8 cellular contexts compared by ENCODE assay signal in the genomic region with DNA sequence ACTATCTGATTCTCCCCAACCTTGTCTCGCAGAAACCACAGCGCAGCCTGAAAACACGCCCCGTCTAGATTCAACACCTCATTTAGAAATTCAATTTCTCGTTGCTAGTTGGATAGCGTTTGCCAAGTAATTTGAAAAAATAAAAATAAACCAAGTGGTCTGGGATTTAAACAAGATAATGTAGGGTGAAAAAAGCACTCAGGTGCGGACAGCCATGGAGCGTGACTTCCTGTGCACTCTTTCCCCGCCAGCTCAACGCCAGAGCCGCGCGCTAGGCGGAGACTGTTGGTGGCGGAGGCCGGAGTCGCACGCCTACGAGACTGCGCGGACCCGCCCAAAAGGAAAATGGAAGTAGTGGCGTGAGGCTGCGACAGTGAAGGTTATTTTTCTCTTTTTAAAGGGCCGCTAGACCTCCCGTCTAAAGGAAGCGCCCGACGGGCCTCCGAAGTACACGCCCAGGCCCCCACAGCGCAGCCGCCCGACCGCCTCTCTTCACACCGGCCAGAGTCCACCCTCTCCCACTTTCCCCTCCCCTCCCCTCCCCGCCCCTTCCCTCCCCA. TPM values are rescaled to one million over a fixed set of nuclear protein-coding genes. Genes with fewer than 3 reads are reported as not detected.
DNase-seq lines count a peak whose midpoint lies in the region; ATAC-seq and TF ChIP-seq lines count a peak whose summit lies in the region.

No MANE protein-coding gene starts in this region.

- no TSS peak for BruUV-seq in IMR-90 (replicated peaks; lab: Mats Ljungman, UMichigan)

- CTCF ChIA-PET in IMR-90 (lab: Yijun Ruan, JAX) = no interaction called here

- H2AK9ac ChIP-seq in IMR-90 (replicated peaks; ENCODE audit: low read depth, low read length, poor library complexity) = peak overlapping the region; percentile 0

- peak overlapping the region; percentile 57 for H3K23ac ChIP-seq in IMR-90 (ENCODE audit: low read depth, low read length)

- peak overlapping the region; percentile 30 for H3K18ac ChIP-seq in IMR-90 (ENCODE audit: low read depth, low read length)

- peak; percentile 94 for DNase-seq in DMS153 treated with DMSO at 0.1 percent for 48 hours (lab: John Stamatoyannopoulos, UW; ENCODE audit: unreplicated experiment)
- DNase-seq in IMR-90 = no peak
- no peak for DNase-seq in RWPE2 (ENCODE audit: low spot score)
- DNase-seq in activated naive CD4-positive, alpha-beta T cell treated with anti-CD3 and anti-CD28 coated beads, Interleukin-2, amount 50 U/mL, for 16 hours = peak; percentile 91
- no peak for DNase-seq in left ventricle myocardium superior
- no peak for DNase-seq in SK-N-DZ (ENCODE audit: low spot score)

- peak overlapping the region; percentile 89 for H3K56ac ChIP-seq in IMR-90 (ENCODE audit: extremely low read depth, insufficient read depth, low read length)

- H3K79me1 ChIP-seq in IMR-90 (ENCODE audit: low read depth in 1 of 2, low read length in 2 of 2) = peaks cover 5 to 14% of the 10 kb centered on the region in 2 experiments; a peak in 2 of 4 replicates

- H3K27me3 ChIP-seq in IMR-90 (ENCODE audit: control insufficient read depth, insufficient read depth, low read length) (no peaks in the 10 kb centered on the region), RWPE2 (ENCODE audit: insufficient read depth, poor library complexity, severe bottlenecking) (no peaks in the 10 kb centered on the region), skeletal muscle satellite cell (ENCODE audit: control insufficient read depth, insufficient read depth, low read length) (no peaks in the 10 kb centered on the region)

- H3K4me3 ChIP-seq in IMR-90 (ENCODE audit: insufficient read depth, low read depth, low read length) (peak overlapping the region; percentile 89), RWPE2 (ENCODE audit: severe bottlenecking) (peak overlapping the region; percentile 80), skeletal muscle satellite cell (ENCODE audit: low read length) (peak overlapping the region; percentile 85)

- peak overlapping the region; percentile 66 to 78; a peak in 3 of 4 replicates for H4K8ac ChIP-seq in IMR-90 (ENCODE audit: low read depth in 2 of 2, low read length in 2 of 2)

- peak; percentile 47 for TF ChIP-seq POLR2A in IMR-90 (IDR thresholded peaks at IDR 0.05; ENCODE audit: low read depth, low read length)

- H3K4me2 ChIP-seq in IMR-90 (ENCODE audit: low read depth, low read length) = peak overlapping the region; percentile 75
- peak overlapping the region; percentile 84 for H3K4me2 ChIP-seq in skeletal muscle satellite cell (ENCODE audit: low read length)

- H3K36me3 ChIP-seq in IMR-90 (ENCODE audit: control insufficient read depth, insufficient read depth, low read length) = no peaks in the 10 kb centered on the region
- peaks cover 28% of the 10 kb centered on the region for H3K36me3 ChIP-seq in RWPE2 (ENCODE audit: low read depth)
- H3K36me3 ChIP-seq in skeletal muscle satellite cell (ENCODE audit: insufficient read depth, low read length) = no peaks in the 10 kb centered on the region

- H3K9ac ChIP-seq in IMR-90 (ENCODE audit: low read depth, low read length) = peak overlapping the region; percentile 70
- peak overlapping the region; percentile 98 for H3K9ac ChIP-seq in skeletal muscle satellite cell (ENCODE audit: low read depth, low read length)

- H4K20me1 ChIP-seq in IMR-90 (ENCODE audit: insufficient read depth, low read length) = peaks cover 29% of the 10 kb centered on the region

- peak overlapping the region; percentile 78 for H3K27ac ChIP-seq in IMR-90 (ENCODE audit: insufficient read depth, low read length)
- H3K27ac ChIP-seq in RWPE2 (ENCODE audit: poor library complexity, severe bottlenecking) = peak overlapping the region; percentile 91

- peaks cover 2% of the 10 kb centered on the region; the same call in 1 of the 2 replicates for H3K4me1 ChIP-seq in IMR-90 (ENCODE audit: control insufficient read depth, insufficient read depth, low read length)
- H3K4me1 ChIP-seq in RWPE2 (ENCODE audit: insufficient read depth, poor library complexity, severe bottlenecking) = peaks cover 16% of the 10 kb centered on the region
- H3K4me1 ChIP-seq in skeletal muscle satellite cell (ENCODE audit: control insufficient read depth, insufficient read depth, low read length) = peaks cover 10% of the 10 kb centered on the region

- peak; percentile 14 for TF ChIP-seq RAD21 in IMR-90 (IDR thresholded peaks at IDR 0.05; ENCODE audit: low read length)

- H2BK20ac ChIP-seq in IMR-90 (ENCODE audit: low read depth, low read length) = no peak overlapping the region

- H3K14ac ChIP-seq in IMR-90 (replicated peaks; ENCODE audit: low read depth, low read length) = peak overlapping the region; percentile 82

- H4K5ac ChIP-seq in IMR-90 (ENCODE audit: low read depth, low read length) = peak overlapping the region; percentile 48

- WGBS in IMR-90 (ENCODE audit: extremely low coverage in 2 of 2, insufficient read length in 1 of 2), 2 experiments = 2% methylated on average over 7 of the region's 37 CpGs; no CpG with 5 or more reads in 1 of the 2 experiments

- TF ChIP-seq CTCF in IMR-90 (conservative IDR thresholded peaks at IDR 0.05; ENCODE audit: low read depth, low read length) (peak; percentile 27; the same call in 1 of the 2 replicates), RWPE2 (IDR thresholded peaks at IDR 0.05; ENCODE audit: poor library complexity, severe bottlenecking) (peak; percentile 17)

- in situ Hi-C loops in IMR-90 (cut with MboI; ENCODE audit: low sequenced_read_pairs) = loop anchor here (10.0 to 25.0 kb wide), 2 partner anchors 803 to 1031 kb away; no protein-coding TSS in a partner anchor

- H3K9me3 ChIP-seq in IMR-90 (ENCODE audit: control insufficient read depth, insufficient read depth, low read length) (no peaks in the 10 kb centered on the region), RWPE2 (ENCODE audit: severe bottlenecking) (no peaks in the 10 kb centered on the region), skeletal muscle satellite cell (replicated peaks; ENCODE audit: low read length) (no peaks in the 10 kb centered on the region)

- ATAC-seq in GM21528 (IDR thresholded peaks at IDR 0.05; ENCODE audit: low FRiP score, unreplicated experiment) = peak; percentile 84
- peak; percentile 75 for ATAC-seq in IMR-90 (ENCODE audit: low read depth)
- peak; percentile 84 for ATAC-seq in RWPE2 (ENCODE audit: low read depth)
- peak; percentile 83 for ATAC-seq in left ventricle myocardium superior

- no peak overlapping the region for H2AK5ac ChIP-seq in IMR-90 (ENCODE audit: low read depth, low read length)

- H2BK5ac ChIP-seq in IMR-90 (ENCODE audit: low read depth, low read length, poor library complexity, severe bottlenecking) = peak overlapping the region; percentile 61

- dilution Hi-C loops in IMR-90 (cut with HindIII; ENCODE audit: low sequenced_read_pairs, unreplicated experiment) = no loop called here

- H3K9me1 ChIP-seq in IMR-90 (ENCODE audit: insufficient read depth, low read length) = no peaks in the 10 kb centered on the region; the same call in 1 of the 2 replicates

- peak overlapping the region; percentile 27 for H4K91ac ChIP-seq in IMR-90 (ENCODE audit: insufficient read depth, low read depth, low read length)

- peak overlapping the region; percentile 73 for H2AFZ ChIP-seq in IMR-90 (replicated peaks; ENCODE audit: low read length, poor library complexity)

- peak overlapping the region; percentile 8; the same call in 1 of the 2 replicates for H2BK120ac ChIP-seq in IMR-90 (ENCODE audit: low read depth, low read length)

- POLR2A ChIA-PET in IMR-90 (lab: Charles Lee; ENCODE audit: unreplicated experiment) = interaction anchor here (0.6 kb wide), 1 partner anchor 947 kb away, joined by 3 read pairs; no protein-coding TSS in a partner anchor

- H3K4ac ChIP-seq in IMR-90 (ENCODE audit: low read depth, low read length) = peak overlapping the region; percentile 54; the same call in 1 of the 2 replicates

- H2BK15ac ChIP-seq in IMR-90 (ENCODE audit: low read depth, low read length) = no peak overlapping the region

- intact Hi-C loops in IMR-90 (cut with micrococcal nuclease) (no loop called here), left ventricle myocardium superior (cut with micrococcal nuclease) (no loop called here)

TF ChIP-seq in IMR-90, 13 proteins besides CTCF, POLR2A, EP300 and RAD21:
- TF ChIP-seq NFE2L2 (IDR thresholded peaks at IDR 0.05; ENCODE audit: low read depth, low read length) = no peak
- peak; percentile 83; the same call in 1 of the 2 replicates for TF ChIP-seq MXI1 (IDR thresholded peaks at IDR 0.05; ENCODE audit: borderline replicate concordance, low read depth, low read length)
- peak; percentile 83 for TF ChIP-seq BHLHE40 (IDR thresholded peaks at IDR 0.05; ENCODE audit: low read depth, low read length)

RNA-seq across cellular contexts. Expression of a gene that starts 0.6 kb away (rescaled TPM):
- 30.6 and 44.6 TPM in 2 replicates for total RNA-seq in IMR-90 (2012; rRNA removed)
- 6.6 and 8.8 TPM in 2 replicates for polyA plus RNA-seq in IMR-90 (2012; rRNA removed)
- polyA plus RNA-seq in IMR-90 (2012; cell fraction: cytosol; rRNA removed) = 1.1 and 1.2 TPM in 2 replicates
- polyA plus RNA-seq in IMR-90 (2012; cell fraction: nucleus; rRNA removed; ENCODE audit: low replicate concordance) = 9.5 and 41.4 TPM in 2 replicates
- 20.9 TPM for total RNA-seq in left ventricle myocardium superior
- total RNA-seq in skeletal muscle satellite cell (2012; rRNA removed) = 19.2 and 22.6 TPM in 2 replicates
- 22.5 and 23.7 TPM in 2 replicates for polyA plus RNA-seq in SK-N-DZ (2014; cell fraction: cytosol; rRNA removed)
- polyA plus RNA-seq in SK-N-DZ (2014; cell fraction: nucleus; rRNA removed) = 54.2 and 69.0 TPM in 2 replicates

Comparison
In these comparisons a context has a peak if more than half of its experiments do, and no peak if none do; other contexts are left out.
1. DNase-seq: peak in DMS153 treated with DMSO at 0.1 percent for 48 hours (single experiment) and activated naive CD4-positive, alpha-beta T cell treated with anti-CD3 and anti-CD28 coated beads, Interleukin-2, amount 50 U/mL, for 16 hours (single experiment); none in IMR-90 (single experiment), RWPE2 (single experiment), left ventricle myocardium superior (single experiment) and SK-N-DZ (single experiment).
2. Peak in every context shown above with its lines, with median percentiles within 50 percentile points of each other: ATAC-seq and H3K4me3 ChIP-seq.